ENCODE assay signal across 8 cellular contexts in genomic region chr12:68610435-68611093, GRCh38. TPM values are rescaled to one million over a fixed set of nuclear protein-coding genes. Genes with fewer than 3 reads are reported as not detected.
DNase-seq lines count a peak whose midpoint lies in the region; ATAC-seq and TF ChIP-seq lines count a peak whose summit lies in the region.

RAP1B (plus strand) TSS chr12:68610899; CDS start chr12:68648725, 37,826 bp downstream.

- CTCF ChIA-PET in activated CD4-positive, alpha-beta T cell treated with anti-CD3 and anti-CD28 coated beads for 36 hours (lab: Charles Lee) = interaction anchor here (0.8 to 1.0 kb wide), 3 partner anchors 14 to 77 kb away, joined by 3 to 4 read pairs (median 3); no protein-coding TSS in a partner anchor

- H3K36me3 Mint-ChIP-seq in activated CD4-positive, alpha-beta T cell treated with anti-CD3 and anti-CD28 coated beads for 36 hours (ENCODE audit: low read depth) = peaks cover 36% of the 10 kb centered on the region
- peaks cover 6% of the 10 kb centered on the region for H3K36me3 Mint-ChIP-seq in chondrocyte (ENCODE audit: low read depth)

- POLR2A ChIA-PET in activated CD4-positive, alpha-beta T cell treated with anti-CD3 and anti-CD28 coated beads for 36 hours (lab: Charles Lee) = interaction anchor here (0.6 to 1.5 kb wide), 8 partner anchors 11 to 975 kb away, joined by 3 to 4 read pairs (median 4); partner anchors contain the start of gene NUP107

- TF ChIP-seq CTCF in chondrocyte (IDR thresholded peaks at IDR 0.05) = peak; percentile 34

- peak within 1 kb of the TSS; percentile 86 for H3K4me3 Mint-ChIP-seq in activated CD4-positive, alpha-beta T cell treated with anti-CD3 and anti-CD28 coated beads for 36 hours
- peak within 1 kb of the TSS; percentile 91 for H3K4me3 Mint-ChIP-seq in chondrocyte (ENCODE audit: unreplicated experiment)

- H3K4me1 Mint-ChIP-seq in activated CD4-positive, alpha-beta T cell treated with anti-CD3 and anti-CD28 coated beads for 36 hours = peaks cover 39% of the 10 kb centered on the region
- peaks cover 48% of the 10 kb centered on the region for H3K4me1 Mint-ChIP-seq in chondrocyte (ENCODE audit: low read depth)

- TF ChIP-seq POLR2A in GM19099 (IDR thresholded peaks at IDR 0.05; ENCODE audit: extremely low read depth, insufficient read length, low read depth) = peak; percentile 92

- DNase-seq in AML-193 (lab: John Stamatoyannopoulos, UW) (peak; percentile 76 to 82), NCI-H446 treated with DMSO at 0.1 percent for 48 hours (lab: John Stamatoyannopoulos, UW) (peak; percentile 75), chondrocyte (ENCODE audit: low spot score) (no peak), kidney glomerular epithelial cell (lab: John Stamatoyannopoulos, UW) (peak; percentile 91)
- DNase-seq in activated CD4-positive, alpha-beta T cell treated with anti-CD3 and anti-CD28 coated beads for 36 hours = peak; percentile 94
- DNase-seq in stimulated activated CD4-positive, alpha-beta T cell treated with anti-CD3 and anti-CD28 coated beads, Interleukin-15, amount 100 ng/mL, for 48 hours (ENCODE audit: low read depth in 2 of 2) = peak; percentile 78

- peak within 1 kb of the TSS; percentile 94 for H3K27ac Mint-ChIP-seq in activated CD4-positive, alpha-beta T cell treated with anti-CD3 and anti-CD28 coated beads for 36 hours
- H3K27ac Mint-ChIP-seq in chondrocyte (ENCODE audit: unreplicated experiment) = peak within 1 kb of the TSS; percentile 99

- intact Hi-C loops in activated CD4-positive, alpha-beta T cell treated with anti-CD3 and anti-CD28 coated beads for 36 hours (cut with DNase I, micrococcal nuclease) = loop anchor here (1.0 to 5.0 kb wide), 14 partner anchors 22 to 1343 kb away; partner anchors contain the start of genes MDM1 (in 2 of the 2), MDM2 (in 2 of the 2), NUP107 (in 2 of the 2) and CAND1 (in 1 of the 2)

- peak; percentile 76 for ATAC-seq in HG03378 (IDR thresholded peaks at IDR 0.05; ENCODE audit: unreplicated experiment)
- peak; percentile 76 for ATAC-seq in activated CD4-positive, alpha-beta T cell treated with anti-CD3 and anti-CD28 coated beads for 36 hours

- H3K9me3 Mint-ChIP-seq in activated CD4-positive, alpha-beta T cell treated with anti-CD3 and anti-CD28 coated beads for 36 hours (ENCODE audit: low read depth) = no peaks in the 10 kb centered on the region
- H3K9me3 Mint-ChIP-seq in chondrocyte (ENCODE audit: low read depth) = no peaks in the 10 kb centered on the region

- H3K27me3 Mint-ChIP-seq in activated CD4-positive, alpha-beta T cell treated with anti-CD3 and anti-CD28 coated beads for 36 hours = no peaks in the 10 kb centered on the region
- no peaks in the 10 kb centered on the region for H3K27me3 Mint-ChIP-seq in chondrocyte (ENCODE audit: low read depth)

RNA-seq across cellular contexts. Expression of gene RAP1B, which starts in this region (rescaled TPM):
- 100 to 1,000 TPM; 174 to 242 TPM for total RNA-seq in activated CD4-positive, alpha-beta T cell treated with anti-CD3 and anti-CD28 coated beads for 36 hours
- 163 to 239 TPM (median 229 TPM) in 3 replicates for total RNA-seq in chondrocyte
